ENCODE assay signal across 8 cellular contexts in genomic region chr5:124746916-124747769, GRCh38. TPM values are rescaled to one million over a fixed set of nuclear protein-coding genes. Genes with fewer than 3 reads are reported as not detected.
DNase-seq lines count a peak whose midpoint lies in the region; ATAC-seq and TF ChIP-seq lines count a peak whose summit lies in the region.

No MANE protein-coding gene starts in this region.

- peak overlapping the region; percentile 91 for H2AFZ ChIP-seq in osteoblast (ENCODE audit: low read length)

- H3K27me3 ChIP-seq in osteoblast (ENCODE audit: insufficient read depth, low read length) = peaks cover 14% of the 10 kb centered on the region

- H3K36me3 ChIP-seq in osteoblast (ENCODE audit: insufficient read depth, low read length) = no peaks in the 10 kb centered on the region

- peak overlapping the region; percentile 79 for H3K4me3 ChIP-seq in osteoblast (ENCODE audit: insufficient read depth, low read length)

- no peak for TF ChIP-seq CTCF in osteoblast (IDR thresholded peaks at IDR 0.05; ENCODE audit: extremely low read depth, low read depth, low read length)

- H3K79me2 ChIP-seq in osteoblast (ENCODE audit: insufficient read depth, low read length) = peaks cover 5% of the 10 kb centered on the region

- H3K4me1 ChIP-seq in osteoblast (ENCODE audit: insufficient read depth, low read length) = peaks cover 44% of the 10 kb centered on the region

- peak overlapping the region; percentile 99 for H3K4me2 ChIP-seq in osteoblast (ENCODE audit: insufficient read depth, low read length)

- no peaks in the 10 kb centered on the region for H3K9me3 ChIP-seq in osteoblast (ENCODE audit: low read depth, low read length)

- DNase-seq in DMS79 (lab: John Stamatoyannopoulos, UW) = peak; percentile 83
- peak; percentile 87 to 95 for DNase-seq in NCI-H446 (lab: John Stamatoyannopoulos, UW)
- peak in 54 of 56 donors; percentile 21 to 92 (median 69) for DNase-seq in amygdala (lab: John Stamatoyannopoulos, UW)
- peak; percentile 84 for DNase-seq in left cardiac atrium
- peak; percentile 57 for DNase-seq in osteoblast (ENCODE audit: insufficient read length, low spot score, missing footprints)
- no peak for DNase-seq in NK-92 (lab: John Stamatoyannopoulos, UW; ENCODE audit: unreplicated experiment)

- intact Hi-C loops in left cardiac atrium (cut with DNase I) = loop anchor here (2.0 to 10.0 kb wide), 6 partner anchors 90 to 450 kb away; no protein-coding TSS in a partner anchor

- H3K27ac ChIP-seq in osteoblast (ENCODE audit: low read depth, low read length) = peak overlapping the region; percentile 77

- ATAC-seq in HG02642 (IDR thresholded peaks at IDR 0.05; ENCODE audit: poor library complexity, unreplicated experiment) (peak; percentile 25), left cardiac atrium (peak; percentile 42 to 68), HG02981 (IDR thresholded peaks at IDR 0.05; ENCODE audit: unreplicated experiment) (no peak)

- no peaks in the 10 kb centered on the region for H4K20me1 ChIP-seq in osteoblast (ENCODE audit: insufficient read depth, low read length)

RNA-seq across cellular contexts. Expression of gene ZNF608, which starts 0.7 kb away (rescaled TPM):
- total RNA-seq in left cardiac atrium (10 to 100 TPM; 21.8 to 28.0 TPM), osteoblast (11.6 and 14.7 TPM in 2 replicates)
